Comparison of ENCODE assay signal across 26 cellular contexts in genomic region chr4:23516719-23517118, GRCh38.
"Had no signal": no experiment of that assay in that cellular context is flagged by ENCODE, and none has a peak within 500 bp of the region (broad histone marks: within the 10 kb centered on the region; RNA-seq: fewer than 3 reads in every experiment).

No MANE protein-coding gene starts in this region.

- H3K27ac ChIP-seq: ascending aorta, esophagus muscularis mucosa, left ventricle myocardium inferior, ovary, prostate gland, suprapubic skin, tibial artery, WERI-Rb-1 had no signal

- DNase-seq: activated CD4-positive, alpha-beta memory T cell treated with anti-CD3 and anti-CD28 coated beads for 36 hours; activated CD4-positive, alpha-beta T cell treated with anti-CD3 and anti-CD28 coated beads, Interleukin-2, amount 10 ng/mL, durations not matched to agents 24 days and 14 days; activated CD8-positive, alpha-beta memory T cell treated with anti-CD3 and anti-CD28 coated beads, Interleukin-2, amount 50 U/mL, for 48 hours; activated gamma-delta T cell; activated naive CD4-positive, alpha-beta T cell treated with anti-CD3 and anti-CD28 coated beads, Interleukin-2, amount 10 ng/mL, durations not matched to agents 7 days and 5 days; activated naive CD8-positive, alpha-beta T cell treated with anti-CD3 and anti-CD28 coated beads, Interleukin-2, amount 10 ng/mL, durations not matched to agents 7 days and 5 days; activated T-cell treated with anti-CD3 and anti-CD28 coated beads, Interleukin-2, amount 50 U/mL, for 24 hours; central memory CD4-positive, alpha-beta T cell; dermis blood vessel endothelial cell; effector CD4-positive, alpha-beta T cell; foreskin melanocyte; glutamatergic neuron; left ventricle myocardium inferior; naive thymus-derived CD4-positive, alpha-beta T cell; ovary; stimulated activated CD4-positive, alpha-beta T cell treated with anti-CD3 and anti-CD28 coated beads, Interleukin-15, amount 100 ng/mL, for 24 hours; stimulated activated naive CD4-positive, alpha-beta T cell; T-helper 17 cell; T1000; tibial artery; WERI-Rb-1 had no signal

- H3K9me3 ChIP-seq: ascending aorta, esophagus muscularis mucosa, ovary, prostate gland, suprapubic skin, tibial artery had no signal

- ATAC-seq: activated CD4-positive, CD25-positive, alpha-beta regulatory T cell treated with anti-CD3 and anti-CD28 coated beads, Interleukin-2, amount 50 U/mL, for 24 hours; naive thymus-derived CD4-positive, alpha-beta T cell; T-helper 17 cell had no signal

- H3K4me1 ChIP-seq: ascending aorta, esophagus muscularis mucosa, left ventricle myocardium inferior, prostate gland, suprapubic skin, tibial artery had no signal

- H3K36me3 ChIP-seq: ascending aorta, esophagus muscularis mucosa, left ventricle myocardium inferior, ovary, prostate gland, suprapubic skin, tibial artery, WERI-Rb-1 had no signal

- H3K4me3 ChIP-seq: ascending aorta, esophagus muscularis mucosa, left ventricle myocardium inferior, ovary, prostate gland, suprapubic skin, tibial artery had no signal

- H3K27me3 ChIP-seq: ascending aorta, esophagus muscularis mucosa, ovary, suprapubic skin, tibial artery had no signal
